In genomic region chr17:978110-979093, GRCh38 we compare ENCODE assay signal across 8 cellular contexts. TPM values are rescaled to one million over a fixed set of nuclear protein-coding genes. Genes with fewer than 3 reads are reported as not detected.
A peak's percentile ranks its signal among the peaks of the same experiment; 100 is the strongest.
DNase-seq lines count a peak whose midpoint lies in the region; ATAC-seq and TF ChIP-seq lines count a peak whose summit lies in the region.

No MANE protein-coding gene starts in this region.

- H3K9ac ChIP-seq in adipocyte (ENCODE audit: low read length) = peak overlapping the region; percentile 24

- H3K36me3 ChIP-seq in adipocyte (ENCODE audit: control insufficient read depth, insufficient read depth, low read length, severe bottlenecking) (no peaks in the 10 kb centered on the region), suprapubic skin (no peaks in the 10 kb centered on the region)

- no peak for TF ChIP-seq EP300 in suprapubic skin (IDR thresholded peaks at IDR 0.05)

- TF ChIP-seq POLR2A in suprapubic skin (IDR thresholded peaks at IDR 0.05) = no peak

- H3K4me1 ChIP-seq in adipocyte (ENCODE audit: control insufficient read depth, insufficient read depth, low read length) = peaks cover 25% of the 10 kb centered on the region
- peaks cover 55% of the 10 kb centered on the region for H3K4me1 ChIP-seq in suprapubic skin

- H3K27me3 ChIP-seq in adipocyte (replicated peaks; ENCODE audit: control insufficient read depth, insufficient read depth, low read length) (no peaks in the 10 kb centered on the region), suprapubic skin (no peaks in the 10 kb centered on the region)

- DNase-seq in activated effector memory CD4-positive, alpha-beta T cell treated with anti-CD3 and anti-CD28 coated beads, Interleukin-2, amount 50 U/mL, for 16 hours = peak; percentile 66
- DNase-seq in activated effector memory CD4-positive, alpha-beta T cell treated with Interleukin-2 at 50 U/mL for 16 hours = no peak
- DNase-seq in adipocyte (ENCODE audit: low read depth) (peak; percentile 77), iris pigment epithelial cell (ENCODE audit: low read depth) (peak; percentile 36), suprapubic skin (ENCODE audit: low spot score in 2 of 2) (no peak), iPS-NIHi7 (ENCODE audit: extremely low spot score) (no peak), NOMO-1 (lab: John Stamatoyannopoulos, UW; ENCODE audit: unreplicated experiment in 2 of 2) (no peak)

- WGBS in suprapubic skin = 7% methylated on average over 24 of the region's 72 CpGs

- no peak for TF ChIP-seq CTCF in suprapubic skin (IDR thresholded peaks at IDR 0.05)

- H3K27ac ChIP-seq in suprapubic skin = peak overlapping the region; percentile 74

- no peak for ATAC-seq in GM21576 (IDR thresholded peaks at IDR 0.05; ENCODE audit: unreplicated experiment)

- H3K4me3 ChIP-seq in adipocyte (ENCODE audit: low read length) = peak overlapping the region; percentile 76
- peak overlapping the region; percentile 72 for H3K4me3 ChIP-seq in suprapubic skin

- no peaks in the 10 kb centered on the region for H3K9me3 ChIP-seq in adipocyte (ENCODE audit: control insufficient read depth, low read length)
- H3K9me3 ChIP-seq in suprapubic skin = no peaks in the 10 kb centered on the region

RNA-seq across cellular contexts. Expression of gene NXN, which starts 1.2 kb away (rescaled TPM):
- total RNA-seq in suprapubic skin = 10 to 100 TPM; 18.9 to 47.2 (median 33.4) TPM

RNA-seq across cellular contexts. Expression of gene TIMM22, which starts 18.5 kb away (rescaled TPM):
- total RNA-seq in suprapubic skin = 10 to 100 TPM; 11.6 to 12.9 (median 12.6) TPM

Comparison
In these comparisons a context has a peak if more than half of its experiments do, and no peak if none do; other contexts are left out.
1. DNase-seq: peak in activated effector memory CD4-positive, alpha-beta T cell treated with anti-CD3 and anti-CD28 coated beads, Interleukin-2, amount 50 U/mL, for 16 hours (single experiment), adipocyte (single experiment) and iris pigment epithelial cell (single experiment); none in activated effector memory CD4-positive, alpha-beta T cell treated with Interleukin-2 at 50 U/mL for 16 hours (single experiment), suprapubic skin (0 of 2), iPS-NIHi7 (single experiment) and NOMO-1 (0 of 2).